23 cellular contexts compared by ENCODE assay signal in the genomic region with DNA sequence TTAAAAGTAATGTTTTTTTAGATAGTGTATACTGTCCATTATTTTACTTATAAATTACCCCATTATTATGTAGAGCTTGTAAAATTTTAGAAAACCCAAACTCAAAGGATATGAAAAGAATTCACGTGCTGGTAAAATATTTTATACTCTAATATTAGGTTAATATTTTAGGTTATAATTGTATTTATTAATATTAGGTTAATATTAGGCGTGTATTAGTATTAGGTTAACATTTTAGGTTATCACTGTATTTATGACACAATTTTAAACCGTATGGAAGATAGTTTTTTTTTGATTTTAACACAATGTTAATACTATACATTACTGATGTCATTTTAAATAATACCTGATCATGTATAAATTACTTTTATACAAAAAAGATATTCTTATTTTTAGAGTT. TPM values are rescaled to one million over a fixed set of nuclear protein-coding genes. Genes with fewer than 3 reads are reported as not detected.
DNase-seq lines count a peak whose midpoint lies in the region; FAIRE-seq and TF ChIP-seq lines count a peak whose summit lies in the region.
"Had no signal": no experiment of that assay in that cellular context is flagged by ENCODE, and none has a peak within 500 bp of the region (broad histone marks: within the 10 kb centered on the region; RNA-seq: fewer than 3 reads in every experiment).

No MANE protein-coding gene starts in this region.

- no peak overlapping the region for H3K27ac Mint-ChIP-seq in activated CD4-positive, alpha-beta T cell treated with anti-CD3 and anti-CD28 coated beads, Interleukin-2, amount 10 ng/mL, durations not matched to agents 24 days and 14 days
- H3K27ac Mint-ChIP-seq: CD14-positive monocyte; CD4-positive, alpha-beta T cell had no signal

- H3K27me3 Mint-ChIP-seq in activated CD4-positive, alpha-beta T cell treated with anti-CD3 and anti-CD28 coated beads, Interleukin-2, amount 10 ng/mL, durations not matched to agents 24 days and 14 days, result peaks cover 8% of the 10 kb centered on the region
- H3K27me3 Mint-ChIP-seq: CD4-positive, alpha-beta T cell had no signal

- in situ Hi-C loops in brain microvascular endothelial cell (cut with HindIII; ENCODE audit: low pct_ligation_motif_present, low sequenced_read_pairs), result no loop called here

- H3K9me3 Mint-ChIP-seq in activated CD4-positive, alpha-beta T cell treated with anti-CD3 and anti-CD28 coated beads, Interleukin-2, amount 10 ng/mL, durations not matched to agents 24 days and 14 days, result no peaks in the 10 kb centered on the region
- H3K9me3 Mint-ChIP-seq: CD14-positive monocyte; CD4-positive, alpha-beta T cell; CD8-positive, alpha-beta memory T cell had no signal

- H3K9me3 ChIP-seq in small intestine (ENCODE audit: control insufficient read depth, low read depth), result no peaks in the 10 kb centered on the region
- H3K9me3 ChIP-seq: A549; BE2C; BLaER1 treated with 17β-estradiol and CSF1 and Interleukin-3, amounts not matched to agents 10 nM and 100 nM had no signal

- no peaks in the 10 kb centered on the region for H3K36me3 Mint-ChIP-seq in activated CD4-positive, alpha-beta T cell treated with anti-CD3 and anti-CD28 coated beads, Interleukin-2, amount 10 ng/mL, durations not matched to agents 24 days and 14 days (ENCODE audit: low read depth)
- H3K36me3 Mint-ChIP-seq: CD14-positive monocyte; CD8-positive, alpha-beta memory T cell had no signal

- WGBS in small intestine, 3 donors, result 61 to 67% (median 65%) methylated on average over 3 of the region's 3 CpGs

- no peaks in the 10 kb centered on the region for H3K4me1 ChIP-seq in small intestine (ENCODE audit: control insufficient read depth in 2 of 2, insufficient read depth in 1 of 2, low read depth in 1 of 2, low read length in 1 of 2)
- H3K4me1 ChIP-seq: BE2C had no signal

- H3K27me3 ChIP-seq in small intestine (ENCODE audit: control insufficient read depth in 2 of 2, insufficient read depth in 2 of 2, low read length in 2 of 2) (no peaks in the 10 kb centered on the region), brain microvascular endothelial cell (replicated peaks) (no peaks in the 10 kb centered on the region)
- H3K27me3 ChIP-seq: BE2C; BLaER1 treated with 17β-estradiol and CSF1 and Interleukin-3, amounts not matched to agents 10 nM and 100 nM had no signal

- FAIRE-seq in A204.1 (lab: Jason Lieb, UNC), result peak; percentile 63
- FAIRE-seq in TTC549 (lab: Jason Lieb, UNC), result peak; percentile 25
- FAIRE-seq in islet of Langerhans (lab: Jason Lieb, UNC), result peak; percentile 13
- FAIRE-seq in small intestine (lab: Jason Lieb, UNC), result peak; percentile 36
- FAIRE-seq: A549, GM12892, H54 had no signal

- H3K4me3 Mint-ChIP-seq in activated CD4-positive, alpha-beta T cell treated with anti-CD3 and anti-CD28 coated beads, Interleukin-2, amount 10 ng/mL, durations not matched to agents 24 days and 14 days, result no peak overlapping the region
- H3K4me3 Mint-ChIP-seq: CD14-positive monocyte; CD4-positive, alpha-beta T cell; CD8-positive, alpha-beta memory T cell had no signal

- no peak overlapping the region for H3K4me3 ChIP-seq in small intestine (ENCODE audit: low read depth in 1 of 2, low read length in 2 of 2)
- no peak overlapping the region for H3K4me3 ChIP-seq in brain microvascular endothelial cell (ENCODE audit: low read depth, low read length)
- H3K4me3 ChIP-seq: A549; BLaER1 treated with 17β-estradiol and CSF1 and Interleukin-3, amounts not matched to agents 10 nM and 100 nM had no signal

- peaks cover 6% of the 10 kb centered on the region for H3K4me1 Mint-ChIP-seq in activated CD4-positive, alpha-beta T cell treated with anti-CD3 and anti-CD28 coated beads, Interleukin-2, amount 10 ng/mL, durations not matched to agents 24 days and 14 days

- H3K27ac ChIP-seq in small intestine (ENCODE audit: low read depth in 1 of 2, low read length in 1 of 2) (no peak overlapping the region), brain microvascular endothelial cell (no peak overlapping the region)
- H3K27ac ChIP-seq: 22Rv1; A549; BLaER1 treated with 17β-estradiol and CSF1 and Interleukin-3, amounts not matched to agents 10 nM and 100 nM had no signal

- H3K36me3 ChIP-seq in small intestine (ENCODE audit: control insufficient read depth in 2 of 2, insufficient read depth in 2 of 2, low read length in 2 of 2) (no peaks in the 10 kb centered on the region), brain microvascular endothelial cell (replicated peaks) (no peaks in the 10 kb centered on the region)
- H3K36me3 ChIP-seq: BE2C; BLaER1 treated with 17β-estradiol and CSF1 and Interleukin-3, amounts not matched to agents 10 nM and 100 nM had no signal

- no peak for TF ChIP-seq CTCF in brain microvascular endothelial cell (IDR thresholded peaks at IDR 0.05; ENCODE audit: low read depth, low read length, missing control alignments)

- DNase-seq in small intestine, result no peak
- no peak for DNase-seq in activated CD4-positive, alpha-beta T cell treated with anti-CD3 and anti-CD28 coated beads, Interleukin-2, amount 10 ng/mL, durations not matched to agents 24 days and 14 days
- DNase-seq in NCI-H774 (lab: John Stamatoyannopoulos, UW), result no peak
- DNase-seq in brain microvascular endothelial cell, result no peak
- DNase-seq: ACHN; AML-193; BE2C; Calu3; CD4-positive, alpha-beta T cell; CD8-positive, alpha-beta memory T cell; COR-L47; DMS79 treated with DMSO at 0.1 percent for 48 hours; GOT3; HCEC 1CT had no signal

- intact Hi-C loops in activated CD4-positive, alpha-beta T cell treated with anti-CD3 and anti-CD28 coated beads, Interleukin-2, amount 10 ng/mL, durations not matched to agents 24 days and 14 days (cut with micrococcal nuclease), result no loop called here

RNA-seq across cellular contexts. Expression of gene ARL4A, which starts 48.5 kb away (rescaled TPM):
- 100 to 1,000 TPM in 1 of 3 donors, 10 to 100 TPM in 2; 48.9 to 123 (median 89.4) TPM for polyA plus RNA-seq in small intestine
- total RNA-seq in activated CD4-positive, alpha-beta T cell treated with anti-CD3 and anti-CD28 coated beads, Interleukin-2, amount 10 ng/mL, durations not matched to agents 24 days and 14 days, result 8.9 and 11.0 TPM in 2 replicates
